Comparison of ENCODE assay signal across 21 cellular contexts in genomic region chr12:104385510-104385909, GRCh38.
A peak's percentile ranks its signal among the peaks of the same experiment; 100 is the strongest.
DNase-seq lines count a peak whose midpoint lies in the region; ATAC-seq and FAIRE-seq lines count a peak whose summit lies in the region.
"Had no signal": no experiment of that assay in that cellular context is flagged by ENCODE, and none has a peak within 500 bp of the region (broad histone marks: within the 10 kb centered on the region; RNA-seq: fewer than 3 reads in every experiment).

No MANE protein-coding gene starts in this region.

- no peaks in the 10 kb centered on the region for H3K79me1 ChIP-seq in neuronal stem cell (ENCODE audit: low read depth, low read length)

- peaks cover 0 to 1% of the 10 kb centered on the region in 2 donors for H3K4me1 ChIP-seq in neuronal stem cell (ENCODE audit: control insufficient read depth in 2 of 2, insufficient read depth in 1 of 2, low read depth in 1 of 2, low read length in 2 of 2)

- H3K23ac ChIP-seq in neuronal stem cell (ENCODE audit: low read depth, low read length, poor library complexity): peak overlapping the region; percentile 55

- peaks cover 7% of the 10 kb centered on the region for H3K4me1 Mint-ChIP-seq in stimulated activated naive CD8-positive, alpha-beta T cell treated with anti-CD3 and anti-CD28 coated beads, Interleukin-15, Interleukin-2, amounts not matched to agents 100 ng/mL and 50 ng/mL, for 24 hours (ENCODE audit: low read depth)
- peaks cover 11% of the 10 kb centered on the region for H3K4me1 Mint-ChIP-seq in stimulated activated naive CD8-positive, alpha-beta T cell treated with anti-CD3 and anti-CD28 coated beads, Interleukin-15, amount 100 ng/mL, for 72 hours
- H3K4me1 Mint-ChIP-seq in activated T-helper 1 cell treated with anti-CD3 and anti-CD28 coated beads, Interleukin-12 subunit alpha, Interleukin-12 subunit beta, Interleukin-2, Interleukin-4 antibody, amounts not matched to agents 30 ng/mL and 10 ng/mL and 1 ng/mL, durations not matched to agents 14 hours and 24 hours and 36 hours (ENCODE audit: low read depth): peaks cover 20% of the 10 kb centered on the region

- no peak overlapping the region for H2BK15ac ChIP-seq in neuronal stem cell (ENCODE audit: low read length)

- no peak overlapping the region for H3K4me3 ChIP-seq in neuronal stem cell (ENCODE audit: low read length in 2 of 2)
- H3K4me3 ChIP-seq: GM23338 had no signal

- no peak overlapping the region for H3K4me2 ChIP-seq in neuronal stem cell (ENCODE audit: insufficient read depth, low read length, poor library complexity, severe bottlenecking)
- H3K4me2 ChIP-seq: GM23338 had no signal

- no peak overlapping the region for H2AK5ac ChIP-seq in neuronal stem cell (ENCODE audit: low read depth, low read length)

- H3K14ac ChIP-seq in neuronal stem cell (ENCODE audit: low read length): no peak overlapping the region

- ATAC-seq in stimulated activated naive CD8-positive, alpha-beta T cell treated with anti-CD3 and anti-CD28 coated beads, Interleukin-15, amount 100 ng/mL, for 72 hours: no peak
- ATAC-seq in HG02884 (IDR thresholded peaks at IDR 0.05; ENCODE audit: unreplicated experiment): no peak
- ATAC-seq: GM23338, HCT116 had no signal

- peaks cover 6% of the 10 kb centered on the region for H3K27me3 Mint-ChIP-seq in stimulated activated naive CD8-positive, alpha-beta T cell treated with anti-CD3 and anti-CD28 coated beads, Interleukin-15, Interleukin-2, amounts not matched to agents 100 ng/mL and 50 ng/mL, for 24 hours
- H3K27me3 Mint-ChIP-seq in stimulated activated naive CD8-positive, alpha-beta T cell treated with anti-CD3 and anti-CD28 coated beads, Interleukin-15, amount 100 ng/mL, for 72 hours: peaks cover 8% of the 10 kb centered on the region
- H3K27me3 Mint-ChIP-seq in activated T-helper 1 cell treated with anti-CD3 and anti-CD28 coated beads, Interleukin-12 subunit alpha, Interleukin-12 subunit beta, Interleukin-2, Interleukin-4 antibody, amounts not matched to agents 30 ng/mL and 10 ng/mL and 1 ng/mL, durations not matched to agents 14 hours and 24 hours and 36 hours (ENCODE audit: insufficient read depth): peaks cover 2% of the 10 kb centered on the region

- H3K9ac ChIP-seq in neuronal stem cell (ENCODE audit: low read depth, low read length, poor library complexity): peak overlapping the region; percentile 44

- H2BK120ac ChIP-seq in neuronal stem cell (ENCODE audit: low read depth, low read length): no peak overlapping the region

- WGBS in neuronal stem cell (ENCODE audit: extremely low coverage in 2 of 2, insufficient read length in 2 of 2, insufficient replicate concordance in 1 of 2), 2 donors: no CpG with 5 or more reads among the region's 1 CpG

- no peaks in the 10 kb centered on the region for H3K36me3 ChIP-seq in neuronal stem cell (replicated peaks in 1 of 2; ENCODE audit: control insufficient read depth in 2 of 2, insufficient read depth in 2 of 2, low read length in 2 of 2)

- no peak overlapping the region for H2BK5ac ChIP-seq in neuronal stem cell (ENCODE audit: low read length)

- no peaks in the 10 kb centered on the region for H3K27me3 ChIP-seq in neuronal stem cell (ENCODE audit: control insufficient read depth in 3 of 3, insufficient read depth in 3 of 3, low read depth in 1 of 3, low read length in 3 of 3)

- H3K36me3 Mint-ChIP-seq in stimulated activated naive CD8-positive, alpha-beta T cell treated with anti-CD3 and anti-CD28 coated beads, Interleukin-15, Interleukin-2, amounts not matched to agents 100 ng/mL and 50 ng/mL, for 24 hours (ENCODE audit: low read depth): no peaks in the 10 kb centered on the region
- peaks cover 6% of the 10 kb centered on the region for H3K36me3 Mint-ChIP-seq in activated T-helper 1 cell treated with anti-CD3 and anti-CD28 coated beads, Interleukin-12 subunit alpha, Interleukin-12 subunit beta, Interleukin-2, Interleukin-4 antibody, amounts not matched to agents 30 ng/mL and 10 ng/mL and 1 ng/mL, durations not matched to agents 14 hours and 24 hours and 36 hours (ENCODE audit: low read depth)
- H3K36me3 Mint-ChIP-seq: CD4-positive, alpha-beta memory T cell had no signal

- no peaks in the 10 kb centered on the region for H3K9me3 ChIP-seq in neuronal stem cell (replicated peaks in 1 of 2; ENCODE audit: control insufficient read depth in 2 of 2, insufficient read depth in 1 of 2, low read depth in 1 of 2, low read length in 2 of 2)

- no peak overlapping the region for H2AFZ ChIP-seq in neuronal stem cell (ENCODE audit: low read length)
- H2AFZ ChIP-seq: GM23338 had no signal

- no peak overlapping the region for H2BK12ac ChIP-seq in neuronal stem cell (ENCODE audit: low read length)

- no peak for DNase-seq in stimulated activated naive CD8-positive, alpha-beta T cell treated with anti-CD3 and anti-CD28 coated beads, Interleukin-15, amount 100 ng/mL, for 72 hours
- DNase-seq in activated T-helper 1 cell treated with anti-CD3 and anti-CD28 coated beads, Interleukin-12 subunit alpha, Interleukin-12 subunit beta, Interleukin-2, Interleukin-4 antibody, amounts not matched to agents 30 ng/mL and 10 ng/mL and 1 ng/mL, durations not matched to agents 14 hours and 24 hours and 36 hours (ENCODE audit: low spot score): no peak
- DNase-seq in neuronal stem cell (ENCODE audit: low spot score) (no peak), urothelium cell line (ENCODE audit: low spot score) (no peak), UCSD-AML1 (lab: John Stamatoyannopoulos, UW; ENCODE audit: unreplicated experiment) (no peak)
- no peak for DNase-seq in stimulated activated CD4-positive, alpha-beta T cell treated with anti-CD3 and anti-CD28 coated beads, Interleukin-2, amount 100 ng/mL, for 24 hours
- DNase-seq: C1 segment of cervical spinal cord; Calu3; CD4-positive, alpha-beta memory T cell; COR-L47; DMS53; DMS79 treated with DMSO at 0.1 percent for 48 hours; GF-D8; H9; HFFc6 had no signal

- no peak overlapping the region for H3K4ac ChIP-seq in neuronal stem cell (ENCODE audit: low read length)

- intact Hi-C loops in activated T-helper 1 cell treated with anti-CD3 and anti-CD28 coated beads, Interleukin-12 subunit alpha, Interleukin-12 subunit beta, Interleukin-2, Interleukin-4 antibody, amounts not matched to agents 30 ng/mL and 10 ng/mL and 1 ng/mL, durations not matched to agents 14 hours and 24 hours and 36 hours (cut with micrococcal nuclease): no loop called here

- H3K27ac Mint-ChIP-seq in stimulated activated naive CD8-positive, alpha-beta T cell treated with anti-CD3 and anti-CD28 coated beads, Interleukin-15, Interleukin-2, amounts not matched to agents 100 ng/mL and 50 ng/mL, for 24 hours: peak overlapping the region; percentile 29
- peak overlapping the region in 1 of 2 donors; percentile 12 for H3K27ac Mint-ChIP-seq in stimulated activated naive CD8-positive, alpha-beta T cell treated with anti-CD3 and anti-CD28 coated beads, Interleukin-15, amount 100 ng/mL, for 72 hours
- no peak overlapping the region for H3K27ac Mint-ChIP-seq in activated T-helper 1 cell treated with anti-CD3 and anti-CD28 coated beads, Interleukin-12 subunit alpha, Interleukin-12 subunit beta, Interleukin-2, Interleukin-4 antibody, amounts not matched to agents 30 ng/mL and 10 ng/mL and 1 ng/mL, durations not matched to agents 14 hours and 24 hours and 36 hours
- H3K27ac Mint-ChIP-seq: CD4-positive, alpha-beta memory T cell; GM23338; H9; HFFc6 had no signal

- no peak overlapping the region for H4K8ac ChIP-seq in neuronal stem cell (ENCODE audit: low read depth, low read length)

- H3K18ac ChIP-seq in neuronal stem cell (ENCODE audit: low read length): no peak overlapping the region

- H3K27ac ChIP-seq in neuronal stem cell (replicated peaks; ENCODE audit: low read length): no peak overlapping the region

- H3K9me3 Mint-ChIP-seq in stimulated activated naive CD8-positive, alpha-beta T cell treated with anti-CD3 and anti-CD28 coated beads, Interleukin-15, Interleukin-2, amounts not matched to agents 100 ng/mL and 50 ng/mL, for 24 hours: no peaks in the 10 kb centered on the region
- peaks cover 0 to 5% of the 10 kb centered on the region in 2 donors for H3K9me3 Mint-ChIP-seq in stimulated activated naive CD8-positive, alpha-beta T cell treated with anti-CD3 and anti-CD28 coated beads, Interleukin-15, amount 100 ng/mL, for 72 hours
- peaks cover 5% of the 10 kb centered on the region for H3K9me3 Mint-ChIP-seq in activated T-helper 1 cell treated with anti-CD3 and anti-CD28 coated beads, Interleukin-12 subunit alpha, Interleukin-12 subunit beta, Interleukin-2, Interleukin-4 antibody, amounts not matched to agents 30 ng/mL and 10 ng/mL and 1 ng/mL, durations not matched to agents 14 hours and 24 hours and 36 hours
- H3K9me3 Mint-ChIP-seq: CD4-positive, alpha-beta memory T cell; GM23338; H9; HFFc6 had no signal

- H4K91ac ChIP-seq in neuronal stem cell (ENCODE audit: low read depth, low read length, poor library complexity): no peak overlapping the region

- FAIRE-seq in urothelium cell line (lab: Jason Lieb, UNC): peak; percentile 5
- FAIRE-seq: GM12891, GM18507 had no signal

- H3K4me3 Mint-ChIP-seq in stimulated activated naive CD8-positive, alpha-beta T cell treated with anti-CD3 and anti-CD28 coated beads, Interleukin-15, Interleukin-2, amounts not matched to agents 100 ng/mL and 50 ng/mL, for 24 hours: no peak overlapping the region
- no peak overlapping the region for H3K4me3 Mint-ChIP-seq in stimulated activated naive CD8-positive, alpha-beta T cell treated with anti-CD3 and anti-CD28 coated beads, Interleukin-15, amount 100 ng/mL, for 72 hours
- H3K4me3 Mint-ChIP-seq in activated T-helper 1 cell treated with anti-CD3 and anti-CD28 coated beads, Interleukin-12 subunit alpha, Interleukin-12 subunit beta, Interleukin-2, Interleukin-4 antibody, amounts not matched to agents 30 ng/mL and 10 ng/mL and 1 ng/mL, durations not matched to agents 14 hours and 24 hours and 36 hours: peak overlapping the region; percentile 45
- H3K4me3 Mint-ChIP-seq: CD4-positive, alpha-beta memory T cell; GM23338; H9; HFFc6 had no signal
